Comparison of ENCODE assay signal across 11 cellular contexts in the genomic region with DNA sequence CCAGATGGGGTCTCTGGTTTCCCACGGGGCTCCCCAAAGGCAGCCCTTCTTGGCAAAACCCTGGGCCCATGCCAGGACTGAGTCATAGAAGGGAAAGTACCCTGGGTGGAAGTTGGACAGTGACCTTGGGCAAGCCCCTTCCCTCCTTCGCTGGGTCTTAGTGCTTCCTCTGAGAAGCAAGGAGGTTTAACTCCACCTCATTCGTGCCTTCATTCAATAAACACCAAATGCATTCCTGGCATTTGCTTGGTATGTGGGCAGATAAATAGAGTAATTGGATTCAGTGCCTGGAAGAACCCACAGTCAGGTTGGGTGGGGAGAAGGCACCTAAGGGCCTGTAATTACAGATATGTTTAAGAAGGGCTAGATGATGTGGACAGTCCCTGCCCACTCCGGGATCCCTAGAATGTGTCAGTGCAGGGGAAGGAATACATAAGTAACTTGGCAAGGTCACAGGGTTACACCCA. TPM values are rescaled to one million over a fixed set of nuclear protein-coding genes. Genes with fewer than 3 reads are reported as not detected.
DNase-seq lines count a peak whose midpoint lies in the region; ATAC-seq and TF ChIP-seq lines count a peak whose summit lies in the region.
"Had no signal": no experiment of that assay in that cellular context is flagged by ENCODE, and none has a peak within 500 bp of the region (broad histone marks: within the 10 kb centered on the region; RNA-seq: fewer than 3 reads in every experiment).

No MANE protein-coding gene starts in this region.

- peaks cover 37% of the 10 kb centered on the region for H3K4me1 Mint-ChIP-seq in mesothelial cell of epicardium
- H3K4me1 Mint-ChIP-seq in nephron progenitor cell = peaks cover 12% of the 10 kb centered on the region
- H3K4me1 Mint-ChIP-seq: CD4-positive, alpha-beta memory T cell had no signal

- no peak overlapping the region for H3K4me3 ChIP-seq in BLaER1
- no peak overlapping the region for H3K4me3 ChIP-seq in brain microvascular endothelial cell (ENCODE audit: low read depth, low read length)
- H3K4me3 ChIP-seq: SK-N-MC had no signal

- H3K27me3 ChIP-seq in BLaER1 (no peaks in the 10 kb centered on the region), brain microvascular endothelial cell (replicated peaks) (no peaks in the 10 kb centered on the region)

- H3K9me3 Mint-ChIP-seq in mesothelial cell of epicardium (peaks cover 20% of the 10 kb centered on the region), nephron progenitor cell (peaks cover 23% of the 10 kb centered on the region)

- H3K36me3 Mint-ChIP-seq in mesothelial cell of epicardium (peaks cover 8% of the 10 kb centered on the region), nephron progenitor cell (ENCODE audit: low read depth) (no peaks in the 10 kb centered on the region)

- H3K4me2 ChIP-seq in BLaER1 = 0 out of 2 replicates have a peak overlapping the region, but pooled peaks have one; percentile 20

- H3K9ac ChIP-seq in BLaER1 = no peak overlapping the region

- no peak for ATAC-seq in HG03432 (IDR thresholded peaks at IDR 0.05; ENCODE audit: unreplicated experiment)

- DNase-seq in HT1080 (ENCODE audit: low read depth) (peak; percentile 36), brain microvascular endothelial cell (peak; percentile 34), mesothelial cell of epicardium (ENCODE audit: low spot score in 2 of 2, unreplicated experiment in 2 of 2) (no peak), germinal center (ENCODE audit: low spot score) (no peak), nephron progenitor cell (no peak), NCI-H2081 (lab: John Stamatoyannopoulos, UW) (no peak)
- DNase-seq: CD4-positive, alpha-beta memory T cell; NCI-H2029 had no signal

- H3K27ac Mint-ChIP-seq in mesothelial cell of epicardium (peak overlapping the region; percentile 81), nephron progenitor cell (no peak overlapping the region)

- H4K20me1 ChIP-seq in BLaER1 = no peaks in the 10 kb centered on the region

- H3K4me1 ChIP-seq in BLaER1 = peaks cover 29% of the 10 kb centered on the region

- H3K4me3 Mint-ChIP-seq in mesothelial cell of epicardium (no peak overlapping the region), nephron progenitor cell (no peak overlapping the region)
- H3K4me3 Mint-ChIP-seq: CD4-positive, alpha-beta memory T cell had no signal

- H3K36me3 ChIP-seq in BLaER1 (no peaks in the 10 kb centered on the region), brain microvascular endothelial cell (replicated peaks) (no peaks in the 10 kb centered on the region)

- in situ Hi-C loops in brain microvascular endothelial cell (cut with HindIII; ENCODE audit: low pct_ligation_motif_present, low sequenced_read_pairs) = no loop called here

- no peak overlapping the region for H3K27ac ChIP-seq in BLaER1
- H3K27ac ChIP-seq in brain microvascular endothelial cell = peak overlapping the region; percentile 29
- H3K27ac ChIP-seq: SK-N-MC had no signal

- no peaks in the 10 kb centered on the region for H3K27me3 Mint-ChIP-seq in mesothelial cell of epicardium (ENCODE audit: low read depth)
- peaks cover 14% of the 10 kb centered on the region for H3K27me3 Mint-ChIP-seq in nephron progenitor cell (ENCODE audit: low read depth, poor library complexity)

- H3K9me3 ChIP-seq in BLaER1 = peaks cover 22% of the 10 kb centered on the region

- no peak for TF ChIP-seq CTCF in brain microvascular endothelial cell (IDR thresholded peaks at IDR 0.05; ENCODE audit: low read depth, low read length, missing control alignments)
- TF ChIP-seq CTCF in mesothelial cell of epicardium (IDR thresholded peaks at IDR 0.05; ENCODE audit: unreplicated experiment) = no peak
- no peak for TF ChIP-seq CTCF in nephron progenitor cell (IDR thresholded peaks at IDR 0.05)

RNA-seq across cellular contexts. Expression of gene CITED4, which starts 36.3 kb away (rescaled TPM):
- total RNA-seq in HT1080 (2014; rRNA removed; shearing (Covaris generic)) = 0.90 TPM in 1 of 2 replicates, not detected in the other
- 0.77 and 1.5 TPM in 2 replicates for polyA plus RNA-seq in HT1080 (2015; cell fraction: cytosol; rRNA removed)
- polyA plus RNA-seq in HT1080 (2015; cell fraction: nucleus; rRNA removed) = 0.41 and 0.51 TPM in 2 replicates
- total RNA-seq in mesothelial cell of epicardium = 14.2 to 14.6 TPM (median 14.4 TPM) in 3 replicates

Comparison
In these comparisons a context has a peak if more than half of its experiments do, and no peak if none do; other contexts are left out.
1. DNase-seq: peak in HT1080 (single experiment) and brain microvascular endothelial cell (single experiment); none in mesothelial cell of epicardium (0 of 2), germinal center (single experiment), nephron progenitor cell (single experiment) and NCI-H2081 (0 of 2).